Comparison of ENCODE assay signal across 9 cellular contexts in genomic region chr11:83158965-83159900, GRCh38. TPM values are rescaled to one million over a fixed set of nuclear protein-coding genes. Genes with fewer than 3 reads are reported as not detected.
DNase-seq lines count a peak whose midpoint lies in the region; ATAC-seq and TF ChIP-seq lines count a peak whose summit lies in the region.
"Had no signal": no experiment of that assay in that cellular context is flagged by ENCODE, and none has a peak within 500 bp of the region (broad histone marks: within the 10 kb centered on the region; RNA-seq: fewer than 3 reads in every experiment).

No MANE protein-coding gene starts in this region.

- WGBS in upper lobe of left lung, 2 donors: 4 to 5% methylated on average over 15 of the region's 15 CpGs

- ATAC-seq in lower lobe of right lung: no peak
- ATAC-seq in upper lobe of left lung (ENCODE audit: low FRiP score in 2 of 2): no peak
- no peak for ATAC-seq in HG03108 (IDR thresholded peaks at IDR 0.05; ENCODE audit: unreplicated experiment)

- DNase-seq in activated naive CD4-positive, alpha-beta T cell treated with anti-CD3 and anti-CD28 coated beads, Interleukin-2, amount 10 ng/mL, durations not matched to agents 7 days and 5 days: no peak
- no peak for DNase-seq in activated naive CD4-positive, alpha-beta T cell treated with Interleukin-2 at 50 U/mL for 16 hours
- DNase-seq in astrocyte of the hippocampus (ENCODE audit: low read depth, low spot score) (peak; percentile 3), lower lobe of right lung (no peak), upper lobe of left lung (no peak), NCI-H146 treated with DMSO at 0.1 percent for 48 hours (lab: John Stamatoyannopoulos, UW; ENCODE audit: unreplicated experiment) (no peak), head of caudate nucleus (no peak)
- DNase-seq: DMS79 treated with DMSO at 0.1 percent for 48 hours had no signal

- no peaks in the 10 kb centered on the region for H3K27me3 ChIP-seq in lower lobe of right lung (ENCODE audit: low read depth)
- H3K27me3 ChIP-seq in upper lobe of left lung: no peaks in the 10 kb centered on the region

- TF ChIP-seq POLR2A in upper lobe of left lung (IDR thresholded peaks at IDR 0.05): no peak

- H3K4me1 ChIP-seq in lower lobe of right lung: peaks cover 41% of the 10 kb centered on the region
- peaks cover 32 to 52% (median 35%) of the 10 kb centered on the region in 4 donors for H3K4me1 ChIP-seq in upper lobe of left lung

- TF ChIP-seq CTCF in lower lobe of right lung (IDR thresholded peaks at IDR 0.05) (no peak), upper lobe of left lung (IDR thresholded peaks at IDR 0.05) (no peak)

- H3K4me3 ChIP-seq in lower lobe of right lung: peak overlapping the region; percentile 74
- peak overlapping the region; percentile 72 to 90 (median 90) for H3K4me3 ChIP-seq in upper lobe of left lung

- TF ChIP-seq EP300 in upper lobe of left lung (IDR thresholded peaks at IDR 0.05): no peak

- H3K36me3 ChIP-seq in lower lobe of right lung (peaks cover 14% of the 10 kb centered on the region), upper lobe of left lung (peaks cover 0 to 7% (median 0%) of the 10 kb centered on the region in 4 donors)

- CTCF ChIA-PET in activated naive CD4-positive, alpha-beta T cell treated with anti-CD3 and anti-CD28 coated beads, Interleukin-2, amount 10 ng/mL, durations not matched to agents 7 days and 5 days (lab: Charles Lee): interaction anchor here (0.7 to 1.4 kb wide), 5 partner anchors 16 to 289 kb away, joined by 3 to 5 read pairs (median 3); partner anchors contain the start of gene DDIAS

- H3K9me3 ChIP-seq in lower lobe of right lung (no peaks in the 10 kb centered on the region), upper lobe of left lung (no peaks in the 10 kb centered on the region)

- H3K36me3 Mint-ChIP-seq in activated naive CD4-positive, alpha-beta T cell treated with anti-CD3 and anti-CD28 coated beads, Interleukin-2, amount 10 ng/mL, durations not matched to agents 7 days and 5 days: peaks cover 55% of the 10 kb centered on the region

- intact Hi-C loops in lower lobe of right lung (cut with DNase I): no loop called here
- intact Hi-C loops in head of caudate nucleus (cut with DNase I): loop anchor here (10.0 kb wide), 2 partner anchors 144 to 254 kb away; partner anchors contain the start of genes DDIAS and PRCP

- H3K27ac Mint-ChIP-seq in activated naive CD4-positive, alpha-beta T cell treated with anti-CD3 and anti-CD28 coated beads, Interleukin-2, amount 10 ng/mL, durations not matched to agents 7 days and 5 days: peak overlapping the region; percentile 98

- H3K4me1 Mint-ChIP-seq in activated naive CD4-positive, alpha-beta T cell treated with anti-CD3 and anti-CD28 coated beads, Interleukin-2, amount 10 ng/mL, durations not matched to agents 7 days and 5 days: peaks cover 56% of the 10 kb centered on the region

- H3K4me3 Mint-ChIP-seq in activated naive CD4-positive, alpha-beta T cell treated with anti-CD3 and anti-CD28 coated beads, Interleukin-2, amount 10 ng/mL, durations not matched to agents 7 days and 5 days: peak overlapping the region; percentile 93

- no peaks in the 10 kb centered on the region for H3K9me3 Mint-ChIP-seq in activated naive CD4-positive, alpha-beta T cell treated with anti-CD3 and anti-CD28 coated beads, Interleukin-2, amount 10 ng/mL, durations not matched to agents 7 days and 5 days

- H3K27ac ChIP-seq in lower lobe of right lung: peak overlapping the region; percentile 28
- peak overlapping the region; percentile 16 to 100 (median 100) for H3K27ac ChIP-seq in upper lobe of left lung

- peaks cover 5% of the 10 kb centered on the region for H3K27me3 Mint-ChIP-seq in activated naive CD4-positive, alpha-beta T cell treated with anti-CD3 and anti-CD28 coated beads, Interleukin-2, amount 10 ng/mL, durations not matched to agents 7 days and 5 days

RNA-seq across cellular contexts. Expression of gene PCF11, which starts 2.3 kb away (rescaled TPM):
- total RNA-seq in lower lobe of right lung (58.6 TPM), upper lobe of left lung (100 to 1,000 TPM in 2 of 6 donors, 10 to 100 TPM in 4; 51.2 to 117 (median 58.5) TPM)

RNA-seq across cellular contexts. Expression of gene ANKRD42, which starts 34.3 kb away (rescaled TPM):
- total RNA-seq in lower lobe of right lung (15.9 TPM), upper lobe of left lung (10 to 100 TPM; 11.1 to 30.4 (median 15.4) TPM)
